ENCODE assay signal across 10 cellular contexts in the genomic region with DNA sequence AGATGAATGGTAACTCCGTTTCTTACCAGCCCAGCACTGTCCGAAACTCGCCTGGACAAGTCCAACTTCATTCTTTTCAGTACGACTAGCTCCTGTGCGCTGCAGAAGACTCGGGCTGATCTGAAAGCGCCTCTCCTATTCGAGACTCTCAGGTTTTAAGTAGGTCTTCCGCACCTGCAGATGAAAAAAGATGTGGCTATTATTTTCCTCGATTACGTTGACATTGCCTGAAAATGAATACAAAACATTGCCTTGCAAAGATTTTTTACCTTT.
DNase-seq lines count a peak whose midpoint lies in the region; ATAC-seq and TF ChIP-seq lines count a peak whose summit lies in the region.
"Had no signal": no experiment of that assay in that cellular context is flagged by ENCODE, and none has a peak within 500 bp of the region (broad histone marks: within the 10 kb centered on the region; RNA-seq: fewer than 3 reads in every experiment).

No MANE protein-coding gene starts in this region.

- H3K9ac ChIP-seq in ES-I3 (ENCODE audit: low read depth, low read length): peak overlapping the region; percentile 45; the same call in 1 of the 2 replicates
- no peak overlapping the region for H3K9ac ChIP-seq in neural progenitor cell
- no peak overlapping the region for H3K9ac ChIP-seq in colonic mucosa (ENCODE audit: low read depth in 2 of 2, low read length in 2 of 2)

- peak overlapping the region; percentile 38 for H2AFZ ChIP-seq in neural progenitor cell (replicated peaks)

- H3K4me2 ChIP-seq in neural progenitor cell: peak overlapping the region; percentile 90

- intact Hi-C loops in sciatic nerve (cut with DNase I): no loop called here
- intact Hi-C loops in colonic mucosa (cut with DNase I): no loop called here

- H4K20me1 ChIP-seq in neural progenitor cell (ENCODE audit: low read depth): no peaks in the 10 kb centered on the region

- DNase-seq in NCI-H526 treated with DMSO at 0.1 percent for 48 hours (lab: John Stamatoyannopoulos, UW) (peak; percentile 57), ecto neural progenitor cell (ENCODE audit: low spot score) (peak; percentile 55), neural progenitor cell (ENCODE audit: low spot score) (peak; percentile 37), sciatic nerve (ENCODE audit: low spot score) (no peak), colonic mucosa (no peak)
- DNase-seq: cerebellar nuclear complex, KG1 had no signal

- peak overlapping the region; percentile 81 for H3K4me3 Mint-ChIP-seq in neural progenitor cell

- H3K4me1 ChIP-seq in ES-I3 (ENCODE audit: insufficient read depth, low read length) (peaks cover 11% of the 10 kb centered on the region; the same call in 1 of the 2 replicates), neural progenitor cell (peaks cover 27% of the 10 kb centered on the region), colonic mucosa (no peaks in the 10 kb centered on the region)

- ATAC-seq in sciatic nerve (no peak), GM19328 (IDR thresholded peaks at IDR 0.05; ENCODE audit: unreplicated experiment) (no peak), HG03520 (IDR thresholded peaks at IDR 0.05; ENCODE audit: unreplicated experiment) (no peak)

- no peaks in the 10 kb centered on the region for H3K79me2 ChIP-seq in neural progenitor cell (ENCODE audit: low read depth)

- H3K27me3 Mint-ChIP-seq in neural progenitor cell (ENCODE audit: insufficient read depth, low read depth): peaks cover 66% of the 10 kb centered on the region

- H3K9me3 ChIP-seq in ES-I3 (ENCODE audit: control insufficient read depth, insufficient read depth, low read length) (no peaks in the 10 kb centered on the region), neural progenitor cell (ENCODE audit: low read depth) (no peaks in the 10 kb centered on the region), colonic mucosa (no peaks in the 10 kb centered on the region)

- H3K36me3 ChIP-seq in ES-I3 (ENCODE audit: insufficient read depth, low read length) (no peaks in the 10 kb centered on the region), neural progenitor cell (no peaks in the 10 kb centered on the region), colonic mucosa (no peaks in the 10 kb centered on the region)

- peak overlapping the region; percentile 47 for H3K27ac Mint-ChIP-seq in neural progenitor cell

- no peak overlapping the region for H3K27ac ChIP-seq in neural progenitor cell
- H3K27ac ChIP-seq in colonic mucosa: no peak overlapping the region

- peaks cover 33% of the 10 kb centered on the region for H3F3A ChIP-seq in neural progenitor cell (ENCODE audit: low read depth)

- peak overlapping the region; percentile 58 for H3K4me3 ChIP-seq in neural progenitor cell
- H3K4me3 ChIP-seq in colonic mucosa: no peak overlapping the region

- H3K4me1 Mint-ChIP-seq in neural progenitor cell: peaks cover 30% of the 10 kb centered on the region

- peaks cover 4% of the 10 kb centered on the region for H3K9me3 Mint-ChIP-seq in neural progenitor cell

- TF ChIP-seq CTCF in neural progenitor cell (IDR thresholded peaks at IDR 0.05) (no peak), colonic mucosa (IDR thresholded peaks at IDR 0.05) (no peak)

- H3K27me3 ChIP-seq in neural progenitor cell (peaks cover 15% of the 10 kb centered on the region), colonic mucosa (peaks cover 12% of the 10 kb centered on the region)

- no peaks in the 10 kb centered on the region for H3K36me3 Mint-ChIP-seq in neural progenitor cell

Comparison
In these comparisons a context has a peak if more than half of its experiments do, and no peak if none do; other contexts are left out.
1. DNase-seq: peak in NCI-H526 treated with DMSO at 0.1 percent for 48 hours (single experiment), ecto neural progenitor cell (single experiment) and neural progenitor cell (single experiment); none in sciatic nerve (single experiment) and colonic mucosa (single experiment).